Comparison of ENCODE assay signal across 1 cellular context in the genomic region with DNA sequence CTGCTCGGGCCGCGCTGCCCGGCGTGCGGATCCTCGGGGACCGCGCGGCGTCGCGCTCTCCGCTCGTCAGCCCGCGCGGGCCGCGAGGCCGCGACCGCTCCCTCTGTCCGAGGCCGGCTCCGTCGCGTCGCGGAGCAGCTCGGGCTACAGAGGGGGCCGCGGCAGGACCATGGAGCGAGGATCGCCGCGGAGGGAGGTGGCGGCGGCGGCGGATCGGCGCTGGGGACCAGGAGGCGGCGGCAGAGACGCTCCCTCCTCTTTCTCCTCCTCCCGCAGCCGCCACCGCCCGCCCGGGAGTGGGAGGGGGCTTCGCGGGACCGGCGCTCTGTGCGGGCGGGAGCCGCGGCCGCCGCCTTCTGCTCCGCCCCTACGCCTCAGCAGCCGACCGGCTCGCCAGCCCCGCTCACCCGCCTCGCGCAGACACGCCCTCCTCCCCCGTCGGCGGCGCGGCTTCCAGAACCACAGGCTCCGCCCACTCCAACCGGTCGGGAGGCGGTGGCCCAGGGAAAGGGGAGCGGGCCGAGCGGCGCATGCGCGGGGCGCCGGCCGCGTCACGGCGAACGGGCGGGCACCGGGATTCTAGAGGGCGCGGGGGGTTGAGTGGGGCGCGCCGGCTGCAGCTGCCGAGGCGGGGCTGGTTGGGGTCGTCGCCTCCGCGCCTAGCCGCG.
TF ChIP-seq lines count a peak whose summit lies in the region.

A gene with protein sequence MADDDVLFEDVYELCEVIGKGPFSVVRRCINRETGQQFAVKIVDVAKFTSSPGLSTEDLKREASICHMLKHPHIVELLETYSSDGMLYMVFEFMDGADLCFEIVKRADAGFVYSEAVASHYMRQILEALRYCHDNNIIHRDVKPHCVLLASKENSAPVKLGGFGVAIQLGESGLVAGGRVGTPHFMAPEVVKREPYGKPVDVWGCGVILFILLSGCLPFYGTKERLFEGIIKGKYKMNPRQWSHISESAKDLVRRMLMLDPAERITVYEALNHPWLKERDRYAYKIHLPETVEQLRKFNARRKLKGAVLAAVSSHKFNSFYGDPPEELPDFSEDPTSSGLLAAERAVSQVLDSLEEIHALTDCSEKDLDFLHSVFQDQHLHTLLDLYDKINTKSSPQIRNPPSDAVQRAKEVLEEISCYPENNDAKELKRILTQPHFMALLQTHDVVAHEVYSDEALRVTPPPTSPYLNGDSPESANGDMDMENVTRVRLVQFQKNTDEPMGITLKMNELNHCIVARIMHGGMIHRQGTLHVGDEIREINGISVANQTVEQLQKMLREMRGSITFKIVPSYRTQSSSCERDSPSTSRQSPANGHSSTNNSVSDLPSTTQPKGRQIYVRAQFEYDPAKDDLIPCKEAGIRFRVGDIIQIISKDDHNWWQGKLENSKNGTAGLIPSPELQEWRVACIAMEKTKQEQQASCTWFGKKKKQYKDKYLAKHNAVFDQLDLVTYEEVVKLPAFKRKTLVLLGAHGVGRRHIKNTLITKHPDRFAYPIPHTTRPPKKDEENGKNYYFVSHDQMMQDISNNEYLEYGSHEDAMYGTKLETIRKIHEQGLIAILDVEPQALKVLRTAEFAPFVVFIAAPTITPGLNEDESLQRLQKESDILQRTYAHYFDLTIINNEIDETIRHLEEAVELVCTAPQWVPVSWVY (minus strand): TSS at position 298 of the 668 bp plus-strand sequence. CDS start 566 bp downstream, outside the sequence.

TF ChIP-seq in GM12878, 131 proteins besides CTCF, POLR2A, EP300 and RAD21 (continued from another document):
- TF ChIP-seq, protein P1, sequence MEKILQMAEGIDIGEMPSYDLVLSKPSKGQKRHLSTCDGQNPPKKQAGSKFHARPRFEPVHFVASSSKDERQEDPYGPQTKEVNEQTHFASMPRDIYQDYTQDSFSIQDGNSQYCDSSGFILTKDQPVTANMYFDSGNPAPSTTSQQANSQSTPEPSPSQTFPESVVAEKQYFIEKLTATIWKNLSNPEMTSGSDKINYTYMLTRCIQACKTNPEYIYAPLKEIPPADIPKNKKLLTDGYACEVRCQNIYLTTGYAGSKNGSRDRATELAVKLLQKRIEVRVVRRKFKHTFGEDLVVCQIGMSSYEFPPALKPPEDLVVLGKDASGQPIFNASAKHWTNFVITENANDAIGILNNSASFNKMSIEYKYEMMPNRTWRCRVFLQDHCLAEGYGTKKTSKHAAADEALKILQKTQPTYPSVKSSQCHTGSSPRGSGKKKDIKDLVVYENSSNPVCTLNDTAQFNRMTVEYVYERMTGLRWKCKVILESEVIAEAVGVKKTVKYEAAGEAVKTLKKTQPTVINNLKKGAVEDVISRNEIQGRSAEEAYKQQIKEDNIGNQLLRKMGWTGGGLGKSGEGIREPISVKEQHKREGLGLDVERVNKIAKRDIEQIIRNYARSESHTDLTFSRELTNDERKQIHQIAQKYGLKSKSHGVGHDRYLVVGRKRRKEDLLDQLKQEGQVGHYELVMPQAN (conservative IDR thresholded peaks at IDR 0.05): no peak
- TF ChIP-seq IKZF1 (conservative IDR thresholded peaks at IDR 0.05) (peak; percentile 64), BHLHE40 (IDR thresholded peaks at IDR 0.05; ENCODE audit: borderline replicate concordance in 1 of 2, low read depth in 2 of 2, low read length in 1 of 2) (peak in 1 of 2 experiments; percentile 71; a peak in 1 of 4 replicates), STAT1 (conservative IDR thresholded peaks at IDR 0.05) (no peak), HCFC1 (IDR thresholded peaks at IDR 0.05; ENCODE audit: low read length) (no peak), NR2F1 (conservative IDR thresholded peaks at IDR 0.05) (peak; percentile 24; the same call in 1 of the 2 replicates), NFXL1 (IDR thresholded peaks at IDR 0.05; ENCODE audit: borderline replicate concordance) (no peak), RUNX3 (IDR thresholded peaks at IDR 0.05; ENCODE audit: low read length) (no peak), NRF1 (conservative IDR thresholded peaks at IDR 0.05; ENCODE audit: low read depth, low read length) (peak; percentile 64), EGR1 (IDR thresholded peaks at IDR 0.05; ENCODE audit: borderline replicate concordance in 1 of 2, low read depth in 2 of 2, low read length in 2 of 2) (peak in 1 of 2 experiments; percentile 31; a peak in 1 of 3 replicates), SPI1 (IDR thresholded peaks at IDR 0.05; ENCODE audit: borderline replicate concordance, insufficient read depth, low read depth, low read length) (no peak), RB1 (IDR thresholded peaks at IDR 0.05; ENCODE audit: borderline replicate concordance) (0 out of 2 replicates have a peak, but pooled peaks have one; percentile 46), TCF7 (IDR thresholded peaks at IDR 0.05; ENCODE audit: borderline replicate concordance) (no peak), GATAD2B (conservative IDR thresholded peaks at IDR 0.05; ENCODE audit: low read depth) (peak; percentile 52; the same call in 1 of the 2 replicates), ESRRA (IDR thresholded peaks at IDR 0.05; ENCODE audit: low read length) (no peak)
- TF ChIP-seq, protein P2, sequence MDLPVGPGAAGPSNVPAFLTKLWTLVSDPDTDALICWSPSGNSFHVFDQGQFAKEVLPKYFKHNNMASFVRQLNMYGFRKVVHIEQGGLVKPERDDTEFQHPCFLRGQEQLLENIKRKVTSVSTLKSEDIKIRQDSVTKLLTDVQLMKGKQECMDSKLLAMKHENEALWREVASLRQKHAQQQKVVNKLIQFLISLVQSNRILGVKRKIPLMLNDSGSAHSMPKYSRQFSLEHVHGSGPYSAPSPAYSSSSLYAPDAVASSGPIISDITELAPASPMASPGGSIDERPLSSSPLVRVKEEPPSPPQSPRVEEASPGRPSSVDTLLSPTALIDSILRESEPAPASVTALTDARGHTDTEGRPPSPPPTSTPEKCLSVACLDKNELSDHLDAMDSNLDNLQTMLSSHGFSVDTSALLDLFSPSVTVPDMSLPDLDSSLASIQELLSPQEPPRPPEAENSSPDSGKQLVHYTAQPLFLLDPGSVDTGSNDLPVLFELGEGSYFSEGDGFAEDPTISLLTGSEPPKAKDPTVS (IDR thresholded peaks at IDR 0.05; ENCODE audit: low read depth, low read length): no peak
